ENCODE assay signal across 9 cellular contexts in genomic region chr1:66364578-66365391, GRCh38.
DNase-seq lines count a peak whose midpoint lies in the region; ATAC-seq and TF ChIP-seq lines count a peak whose summit lies in the region.
"Had no signal": no experiment of that assay in that cellular context is flagged by ENCODE, and none has a peak within 500 bp of the region (broad histone marks: within the 10 kb centered on the region; RNA-seq: fewer than 3 reads in every experiment).

No MANE protein-coding gene starts in this region.

- H3K9me3 ChIP-seq in tibial nerve (no peaks in the 10 kb centered on the region), heart left ventricle (no peaks in the 10 kb centered on the region)

- peak; percentile 67 to 74 for ATAC-seq in activated T-cell treated with anti-CD3 and anti-CD28 coated beads, Interleukin-2, amount 50 U/mL, for 4 hours
- peak; percentile 69 for ATAC-seq in HG02678 (IDR thresholded peaks at IDR 0.05; ENCODE audit: unreplicated experiment)
- no peak for ATAC-seq in T-cell (replicated peaks in 1 of 4)
- ATAC-seq in stimulated activated effector memory CD8-positive, alpha-beta T cell treated with anti-CD3 and anti-CD28 coated beads, Interleukin-12 subunit alpha, Interleukin-12 subunit beta, amount 100 ng/mL, for 72 hours: peak; percentile 86
- no peak for ATAC-seq in heart left ventricle

- no peaks in the 10 kb centered on the region for H3K9me3 Mint-ChIP-seq in activated T-cell treated with anti-CD3 and anti-CD28 coated beads, Interleukin-2, amount 50 U/mL, for 4 hours
- H3K9me3 Mint-ChIP-seq in T-cell: no peaks in the 10 kb centered on the region
- H3K9me3 Mint-ChIP-seq in stimulated activated effector memory CD8-positive, alpha-beta T cell treated with anti-CD3 and anti-CD28 coated beads, Interleukin-12 subunit alpha, Interleukin-12 subunit beta, amount 100 ng/mL, for 72 hours: no peaks in the 10 kb centered on the region

- TF ChIP-seq EP300 in tibial nerve (IDR thresholded peaks at IDR 0.05): no peak

- POLR2A ChIA-PET in T-cell (lab: Charles Lee): interaction anchor here (0.6 to 1.1 kb wide), 6 partner anchors 10 to 1294 kb away, joined by 3 to 6 read pairs (median 3); no protein-coding TSS in a partner anchor

- peak overlapping the region; percentile 14 for H3K4me3 Mint-ChIP-seq in activated T-cell treated with anti-CD3 and anti-CD28 coated beads, Interleukin-2, amount 50 U/mL, for 4 hours
- no peak overlapping the region for H3K4me3 Mint-ChIP-seq in T-cell
- H3K4me3 Mint-ChIP-seq in stimulated activated effector memory CD8-positive, alpha-beta T cell treated with anti-CD3 and anti-CD28 coated beads, Interleukin-12 subunit alpha, Interleukin-12 subunit beta, amount 100 ng/mL, for 72 hours: peak overlapping the region; percentile 31

- no peak for DNase-seq in activated T-cell treated with anti-CD3 and anti-CD28 coated beads, Interleukin-2, amount 50 U/mL, for 4 hours
- DNase-seq in activated T-cell treated with anti-CD3 and anti-CD28 coated beads for 4 hours (no peak), T-cell (no peak), tibial nerve (ENCODE audit: low spot score in 2 of 2) (no peak), heart left ventricle (no peak), G401 (ENCODE audit: low spot score) (no peak)
- DNase-seq in stimulated activated effector memory CD8-positive, alpha-beta T cell treated with anti-CD3 and anti-CD28 coated beads, Interleukin-12 subunit alpha, Interleukin-12 subunit beta, amount 100 ng/mL, for 72 hours (ENCODE audit: low spot score in 2 of 2): peak in 1 of 2 donors; percentile 49
- DNase-seq: AML-193 had no signal

- H3K36me3 ChIP-seq in tibial nerve (peaks cover 0 to 71% (median 11%) of the 10 kb centered on the region in 3 donors), heart left ventricle (peaks cover 0 to 95% (median 84%) of the 10 kb centered on the region in 9 donors)

- intact Hi-C loops in heart left ventricle (cut with DNase I): no loop called here

- WGBS in tibial nerve, 2 donors: 90 to 98% methylated on average over 2 of the region's 2 CpGs
- whole genome bisulfite sequencing in heart left ventricle, 4 donors: 88 to 97% (median 94%) methylated on average over 2 of the region's 2 CpGs

- CTCF ChIA-PET in T-cell (lab: Charles Lee): interaction anchor here (0.5 to 2.7 kb wide), 5 partner anchors 12 to 1129 kb away, joined by 3 to 7 read pairs (median 3); no protein-coding TSS in a partner anchor

- peak overlapping the region; percentile 78 to 82 for H3K27ac Mint-ChIP-seq in T-cell
- H3K27ac Mint-ChIP-seq in stimulated activated effector memory CD8-positive, alpha-beta T cell treated with anti-CD3 and anti-CD28 coated beads, Interleukin-12 subunit alpha, Interleukin-12 subunit beta, amount 100 ng/mL, for 72 hours: peak overlapping the region; percentile 78

- TF ChIP-seq POLR2A in tibial nerve (IDR thresholded peaks at IDR 0.05) (no peak), heart left ventricle (IDR thresholded peaks at IDR 0.05) (no peak)

- TF ChIP-seq CTCF in tibial nerve (IDR thresholded peaks at IDR 0.05) (no peak), heart left ventricle (IDR thresholded peaks at IDR 0.05) (no peak)

- H3K4me3 ChIP-seq in tibial nerve (no peak overlapping the region), heart left ventricle (no peak overlapping the region)

- H3K36me3 Mint-ChIP-seq in activated T-cell treated with anti-CD3 and anti-CD28 coated beads, Interleukin-2, amount 50 U/mL, for 4 hours (ENCODE audit: insufficient read depth): peaks cover 76% of the 10 kb centered on the region
- peaks cover 82% of the 10 kb centered on the region for H3K36me3 Mint-ChIP-seq in T-cell
- H3K36me3 Mint-ChIP-seq in stimulated activated effector memory CD8-positive, alpha-beta T cell treated with anti-CD3 and anti-CD28 coated beads, Interleukin-12 subunit alpha, Interleukin-12 subunit beta, amount 100 ng/mL, for 72 hours: peaks cover 100% of the 10 kb centered on the region

- in situ Hi-C loops in G401 (cut with HindIII; ENCODE audit: low sequenced_read_pairs): no loop called here

- H3K27me3 ChIP-seq in tibial nerve (no peaks in the 10 kb centered on the region), heart left ventricle (no peaks in the 10 kb centered on the region)

- H3K4me1 Mint-ChIP-seq in activated T-cell treated with anti-CD3 and anti-CD28 coated beads, Interleukin-2, amount 50 U/mL, for 4 hours (ENCODE audit: low read depth): peaks cover 77% of the 10 kb centered on the region
- peaks cover 58 to 77% (median 61%) of the 10 kb centered on the region in 3 donors for H3K4me1 Mint-ChIP-seq in T-cell
- peaks cover 72% of the 10 kb centered on the region for H3K4me1 Mint-ChIP-seq in stimulated activated effector memory CD8-positive, alpha-beta T cell treated with anti-CD3 and anti-CD28 coated beads, Interleukin-12 subunit alpha, Interleukin-12 subunit beta, amount 100 ng/mL, for 72 hours

- H3K27ac ChIP-seq in tibial nerve: no peak overlapping the region
- H3K27ac ChIP-seq in heart left ventricle: peak overlapping the region in 4 of 12 donors; percentile 3 to 34 (median 19)

- no peaks in the 10 kb centered on the region for H3K27me3 Mint-ChIP-seq in activated T-cell treated with anti-CD3 and anti-CD28 coated beads, Interleukin-2, amount 50 U/mL, for 4 hours (ENCODE audit: low read depth)
- no peaks in the 10 kb centered on the region for H3K27me3 Mint-ChIP-seq in T-cell

- H3K4me1 ChIP-seq in tibial nerve: peaks cover 0 to 6% (median 2%) of the 10 kb centered on the region in 4 donors
- peaks cover 0 to 28% (median 8%) of the 10 kb centered on the region in 12 donors for H3K4me1 ChIP-seq in heart left ventricle

Comparison
In these comparisons a context has a peak if more than half of its experiments do, and no peak if none do; other contexts are left out.
1. ATAC-seq: peak in activated T-cell treated with anti-CD3 and anti-CD28 coated beads, Interleukin-2, amount 50 U/mL, for 4 hours (2 of 2), HG02678 (single experiment) and stimulated activated effector memory CD8-positive, alpha-beta T cell treated with anti-CD3 and anti-CD28 coated beads, Interleukin-12 subunit alpha, Interleukin-12 subunit beta, amount 100 ng/mL, for 72 hours (single experiment); none in T-cell (0 of 4) and heart left ventricle (0 of 4).
2. H3K4me3 Mint-ChIP-seq: peak in activated T-cell treated with anti-CD3 and anti-CD28 coated beads, Interleukin-2, amount 50 U/mL, for 4 hours (single experiment) and stimulated activated effector memory CD8-positive, alpha-beta T cell treated with anti-CD3 and anti-CD28 coated beads, Interleukin-12 subunit alpha, Interleukin-12 subunit beta, amount 100 ng/mL, for 72 hours (single experiment); none in T-cell (0 of 3).